Comparison of ENCODE assay signal across 8 cellular contexts in genomic region chr11:68030318-68031135, GRCh38. TPM values are rescaled to one million over a fixed set of nuclear protein-coding genes. Genes with fewer than 3 reads are reported as not detected.
DNase-seq lines count a peak whose midpoint lies in the region; ATAC-seq, FAIRE-seq and TF ChIP-seq lines count a peak whose summit lies in the region.

TSS of gene NDUFS8 (plus strand) at chr11:68030681. CDS start at chr11:68032152, 1,471 bp downstream.

- H3K27ac ChIP-seq in 22Rv1 (peak within 1 kb of the TSS; percentile 80), body of pancreas (peak within 1 kb of the TSS; percentile 77 to 92 (median 86))

- peaks cover 36% of the 10 kb centered on the region for H3K4me1 ChIP-seq in body of pancreas

- peak; percentile 99 for DNase-seq in NCI-H2107 treated with DMSO at 0.1 percent for 48 hours (lab: John Stamatoyannopoulos, UW; ENCODE audit: unreplicated experiment)
- peak; percentile 94 to 98 (median 96) for DNase-seq in body of pancreas
- DNase-seq in iPS DF 19.7 (ENCODE audit: low read depth, low spot score): peak; percentile 97
- DNase-seq in sciatic nerve (ENCODE audit: low spot score): peak; percentile 98

- TF ChIP-seq CTCF in 22Rv1 (IDR thresholded peaks at IDR 0.05) (no peak), body of pancreas (IDR thresholded peaks at IDR 0.05) (no peak)

- H3K36me3 ChIP-seq in body of pancreas (replicated peaks in 1 of 2; ENCODE audit: insufficient read depth in 1 of 2, low read depth in 2 of 2): no peaks in the 10 kb centered on the region

- whole genome bisulfite sequencing in body of pancreas, 2 donors: 0% methylated on average over 11 to 39 of the region's 56 CpGs

- H3K4me3 ChIP-seq in body of pancreas: peak within 1 kb of the TSS; percentile 60 to 72

- H3K9me3 ChIP-seq in body of pancreas: no peaks in the 10 kb centered on the region

- ATAC-seq in GM18520 (IDR thresholded peaks at IDR 0.05; ENCODE audit: unreplicated experiment) (peak; percentile 96), HG03064 (IDR thresholded peaks at IDR 0.05; ENCODE audit: low read depth, unreplicated experiment) (peak; percentile 81), body of pancreas (peak; percentile 97), sciatic nerve (peak; percentile 98)

- H3K27me3 ChIP-seq in body of pancreas: no peaks in the 10 kb centered on the region

- intact Hi-C loops in body of pancreas (cut with DNase I): no loop called here
- intact Hi-C loops in sciatic nerve (cut with DNase I): loop anchor here (10.0 kb wide), 1 partner anchor 94 kb away; the partner anchor contains the start of gene CHKA

- peak in 2 of 3 donors; percentile 67 to 69 for TF ChIP-seq POLR2A in body of pancreas (IDR thresholded peaks at IDR 0.05)

- FAIRE-seq in TTC549 (lab: Jason Lieb, UNC): peak; percentile 98

RNA-seq across cellular contexts. Expression of gene NDUFS8, which starts in this region (rescaled TPM):
- total RNA-seq in body of pancreas (100 to 1,000 TPM; 108 to 109 TPM), sciatic nerve (63.9 TPM)

Comparison
In these comparisons a context has a peak if more than half of its experiments do, and no peak if none do; other contexts are left out.
1. Peak in every context shown above with its lines: DNase-seq, ATAC-seq, H3K4me3 ChIP-seq and H3K27ac ChIP-seq.